ENCODE assay signal across 8 cellular contexts in the genomic region with DNA sequence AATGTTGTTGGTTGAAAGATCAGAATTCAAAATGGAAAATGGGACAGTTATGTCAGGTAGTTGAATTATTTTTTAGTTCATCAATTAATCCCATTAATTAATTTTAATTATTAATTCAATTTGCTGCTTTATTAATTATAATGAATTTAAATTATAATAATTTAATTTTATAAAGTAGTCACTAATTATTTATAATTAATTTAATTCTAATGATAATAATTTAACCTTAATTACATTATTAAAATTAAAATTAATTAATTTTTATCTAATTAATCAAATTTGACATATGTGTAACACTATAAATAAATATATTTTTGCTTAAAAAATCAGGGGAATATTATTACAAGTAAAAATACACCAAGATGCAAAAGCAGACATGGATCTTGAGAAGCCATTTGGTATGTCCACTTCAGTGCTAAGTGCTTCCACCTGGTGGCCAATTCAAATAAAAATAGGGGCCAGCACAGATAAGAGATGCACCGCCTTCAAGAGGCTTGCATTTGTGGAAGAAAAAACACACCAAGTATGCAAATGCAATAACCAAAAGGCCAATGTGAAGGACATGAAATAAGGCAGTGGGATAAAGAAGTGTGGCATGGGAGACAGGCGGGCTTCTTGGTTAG.
DNase-seq lines count a peak whose midpoint lies in the region; ATAC-seq and TF ChIP-seq lines count a peak whose summit lies in the region.

No MANE protein-coding gene starts in this region.

- no peaks in the 10 kb centered on the region for H3K27me3 ChIP-seq in neural cell (ENCODE audit: insufficient read depth, low read depth, low read length)

- H3K27ac Mint-ChIP-seq in effector memory CD8-positive, alpha-beta T cell = peak overlapping the region; percentile 17 to 93

- no peaks in the 10 kb centered on the region for H3K9me3 Mint-ChIP-seq in effector memory CD8-positive, alpha-beta T cell

- H3K4me1 Mint-ChIP-seq in effector memory CD8-positive, alpha-beta T cell (ENCODE audit: low read depth in 2 of 2) = peaks cover 77 to 85% of the 10 kb centered on the region in 2 donors

- no peak overlapping the region for H3K4me2 ChIP-seq in neural cell (ENCODE audit: low read length)

- no peaks in the 10 kb centered on the region for H3K9me2 ChIP-seq in neural cell (ENCODE audit: insufficient read depth, low read length)

- no peak overlapping the region for H3K27ac ChIP-seq in neural cell (ENCODE audit: low read length)

- H2AFZ ChIP-seq in neural cell (ENCODE audit: low read depth, low read length) = no peak overlapping the region

- H3K9me3 ChIP-seq in neural cell (ENCODE audit: low read length) = no peaks in the 10 kb centered on the region

- TF ChIP-seq RAD21 in Ishikawa (IDR thresholded peaks at IDR 0.05; ENCODE audit: low read depth) (peak; percentile 57), neural cell (conservative IDR thresholded peaks at IDR 0.05) (no peak)

- H3K9ac ChIP-seq in neural cell (ENCODE audit: low read length) = no peak overlapping the region

- DNase-seq in SHP77 (lab: John Stamatoyannopoulos, UW) = peak; percentile 41 to 45
- no peak for DNase-seq in SHP77 treated with DMSO at 0.1 percent for 48 hours (lab: John Stamatoyannopoulos, UW)
- peak; percentile 31 for DNase-seq in SK-N-DZ (ENCODE audit: low spot score)
- DNase-seq in effector memory CD8-positive, alpha-beta T cell = no peak

- no peaks in the 10 kb centered on the region for H4K20me1 ChIP-seq in neural cell (ENCODE audit: insufficient read depth)

- H3K27me3 Mint-ChIP-seq in effector memory CD8-positive, alpha-beta T cell = no peaks in the 10 kb centered on the region

- TF ChIP-seq EP300 in Ishikawa (IDR thresholded peaks at IDR 0.05; ENCODE audit: borderline replicate concordance) (no peak), neural cell (conservative IDR thresholded peaks at IDR 0.05; ENCODE audit: poor library complexity, severe bottlenecking) (no peak)

- H3K36me3 Mint-ChIP-seq in effector memory CD8-positive, alpha-beta T cell (ENCODE audit: insufficient read depth) = peaks cover 54% of the 10 kb centered on the region

- H3K4me3 ChIP-seq in neural cell (ENCODE audit: low read length) = no peak overlapping the region

- TF ChIP-seq CTCF in neural cell (IDR thresholded peaks at IDR 0.05; ENCODE audit: poor library complexity, severe bottlenecking) = peak; percentile 34

- H3F3A ChIP-seq in neural cell (ENCODE audit: insufficient read depth, low read length, poor library complexity, severe bottlenecking) = no peaks in the 10 kb centered on the region

- no peaks in the 10 kb centered on the region for H3K79me2 ChIP-seq in neural cell (replicated peaks; ENCODE audit: insufficient read depth, low read length)

- no peak for ATAC-seq in effector memory CD8-positive, alpha-beta T cell (replicated peaks)
- ATAC-seq in GM18909 (IDR thresholded peaks at IDR 0.05; ENCODE audit: poor library complexity, unreplicated experiment) (no peak), GM21529 (IDR thresholded peaks at IDR 0.05; ENCODE audit: unreplicated experiment) (no peak)

- H3K4me3 Mint-ChIP-seq in effector memory CD8-positive, alpha-beta T cell = peak overlapping the region; percentile 48 to 81

- no peaks in the 10 kb centered on the region for H3K36me3 ChIP-seq in neural cell (ENCODE audit: insufficient read depth, low read length)

TF ChIP-seq in Ishikawa, 13 proteins besides CTCF, POLR2A, EP300 and RAD21:
- TF ChIP-seq ZBTB7A (IDR thresholded peaks at IDR 0.05; ENCODE audit: low read depth) = no peak
- no peak for TF ChIP-seq TEAD4 (IDR thresholded peaks at IDR 0.05)
- TF ChIP-seq CEBPB (IDR thresholded peaks at IDR 0.05) = no peak
- TF ChIP-seq YY1 (IDR thresholded peaks at IDR 0.05; ENCODE audit: low read depth) = 0 out of 2 replicates have a peak, but pooled peaks have one; percentile 36

TF ChIP-seq in neural cell, 6 proteins besides CTCF, POLR2A, EP300 and RAD21:
- no peak for TF ChIP-seq SMC3 (conservative IDR thresholded peaks at IDR 0.05; ENCODE audit: poor library complexity)
- TF ChIP-seq POLR2AphosphoS5 (IDR thresholded peaks at IDR 0.05) = no peak
- no peak for TF ChIP-seq TAF1 (IDR thresholded peaks at IDR 0.05; ENCODE audit: low read depth)
- no peak for TF ChIP-seq REST (IDR thresholded peaks at IDR 0.05; ENCODE audit: borderline replicate concordance)
- no peak for TF ChIP-seq MXI1 (conservative IDR thresholded peaks at IDR 0.05; ENCODE audit: poor library complexity, severe bottlenecking)
- no peak for TF ChIP-seq EZH2 (IDR thresholded peaks at IDR 0.05; ENCODE audit: borderline replicate concordance, insufficient read depth, low read length, poor library complexity, severe bottlenecking)

Comparison
In these comparisons a context has a peak if more than half of its experiments do, and no peak if none do; other contexts are left out.
1. DNase-seq: peak in SHP77 (2 of 2) and SK-N-DZ (single experiment); none in SHP77 treated with DMSO at 0.1 percent for 48 hours (single experiment) and effector memory CD8-positive, alpha-beta T cell (0 of 3).